In the genomic region with DNA sequence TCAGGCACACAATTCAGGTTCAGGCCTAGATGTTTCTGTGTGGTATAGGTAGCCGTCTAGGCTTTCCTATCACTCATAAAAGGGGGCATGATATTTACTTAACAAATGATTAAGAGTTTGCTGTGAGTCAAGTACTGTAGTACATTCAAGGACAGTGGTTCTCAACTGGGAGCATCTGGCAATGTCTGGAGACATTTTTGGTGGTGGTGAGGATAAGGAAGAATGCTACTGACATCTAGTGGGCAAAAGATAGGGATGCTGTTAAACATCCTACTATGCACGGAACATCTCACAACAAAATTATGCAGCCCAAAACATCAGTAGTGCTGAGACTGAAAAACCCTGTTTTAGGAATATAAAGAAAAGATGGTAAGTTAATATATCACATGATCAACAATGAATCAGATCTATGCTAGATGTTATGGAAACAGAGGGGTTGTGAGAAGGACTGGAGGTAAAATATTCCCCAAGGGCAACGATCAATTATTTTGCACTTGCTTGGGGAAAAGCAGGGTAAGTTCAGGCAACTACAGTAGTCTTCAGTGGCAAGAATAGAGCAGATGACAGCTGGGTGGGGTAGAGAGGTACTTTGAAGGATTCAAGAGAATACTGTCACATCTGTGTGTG, we compare ENCODE assay signal across 1 cellular context.
TF ChIP-seq lines count a peak whose summit lies in the region.

No MANE protein-coding gene starts in this region.

TF ChIP-seq in K562, 482 proteins besides CTCF, POLR2A, EP300 and RAD21 (continued from another document):
- TF ChIP-seq, protein P1, sequence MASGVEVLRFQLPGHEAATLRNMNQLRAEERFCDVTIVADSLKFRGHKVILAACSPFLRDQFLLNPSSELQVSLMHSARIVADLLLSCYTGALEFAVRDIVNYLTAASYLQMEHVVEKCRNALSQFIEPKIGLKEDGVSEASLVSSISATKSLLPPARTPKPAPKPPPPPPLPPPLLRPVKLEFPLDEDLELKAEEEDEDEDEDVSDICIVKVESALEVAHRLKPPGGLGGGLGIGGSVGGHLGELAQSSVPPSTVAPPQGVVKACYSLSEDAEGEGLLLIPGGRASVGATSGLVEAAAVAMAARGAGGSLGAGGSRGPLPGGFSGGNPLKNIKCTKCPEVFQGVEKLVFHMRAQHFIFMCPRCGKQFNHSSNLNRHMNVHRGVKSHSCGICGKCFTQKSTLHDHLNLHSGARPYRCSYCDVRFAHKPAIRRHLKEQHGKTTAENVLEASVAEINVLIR (CRISPR knock-in tag; IDR thresholded peaks at IDR 0.05) = no peak
- TF ChIP-seq NONO (IDR thresholded peaks at IDR 0.05; ENCODE audit: low read depth in 2 of 2, low read length in 1 of 2) (no peak), MCM7 (IDR thresholded peaks at IDR 0.05) (no peak)
